ENCODE assay signal across 1 cellular context in the genomic region with DNA sequence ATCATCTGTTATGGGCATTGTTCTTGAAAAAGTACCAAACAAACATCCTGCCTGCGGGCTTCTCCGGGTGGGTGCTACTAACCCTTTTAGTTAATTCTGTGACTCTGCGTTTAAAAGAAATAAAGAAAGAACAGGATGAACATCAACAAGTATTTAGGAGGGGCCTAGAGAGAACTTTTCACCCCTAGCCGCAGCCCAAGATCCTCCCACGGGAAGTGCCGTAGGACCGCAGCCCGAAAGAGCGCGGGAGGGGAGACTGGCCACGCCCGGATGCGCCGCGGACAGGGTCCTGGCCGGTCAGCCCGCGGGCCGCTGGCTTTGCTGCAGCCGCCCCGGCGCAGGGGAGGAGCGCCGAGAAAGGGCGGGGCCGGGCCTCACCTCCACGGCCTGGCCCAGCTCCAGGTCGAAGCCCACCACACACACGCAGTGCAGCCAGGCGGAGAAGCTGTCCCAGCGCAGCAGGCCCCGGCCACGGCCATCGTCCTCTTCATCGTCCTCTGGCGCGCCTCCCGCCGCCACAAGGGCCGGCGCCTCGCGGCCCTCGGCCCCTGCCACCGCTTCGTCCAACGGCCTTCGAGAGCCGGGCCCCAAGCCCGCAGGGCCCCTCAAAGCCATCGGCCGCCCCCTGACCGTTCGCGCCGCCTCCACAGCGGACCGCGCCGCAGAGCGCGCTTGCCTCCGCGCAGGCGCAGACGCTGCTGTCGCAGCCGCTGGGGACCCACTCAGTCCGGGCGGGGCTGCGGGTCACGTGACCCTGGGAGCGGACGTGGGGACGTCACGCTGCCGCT.
TF ChIP-seq lines count a peak whose summit lies in the region.

A gene with protein sequence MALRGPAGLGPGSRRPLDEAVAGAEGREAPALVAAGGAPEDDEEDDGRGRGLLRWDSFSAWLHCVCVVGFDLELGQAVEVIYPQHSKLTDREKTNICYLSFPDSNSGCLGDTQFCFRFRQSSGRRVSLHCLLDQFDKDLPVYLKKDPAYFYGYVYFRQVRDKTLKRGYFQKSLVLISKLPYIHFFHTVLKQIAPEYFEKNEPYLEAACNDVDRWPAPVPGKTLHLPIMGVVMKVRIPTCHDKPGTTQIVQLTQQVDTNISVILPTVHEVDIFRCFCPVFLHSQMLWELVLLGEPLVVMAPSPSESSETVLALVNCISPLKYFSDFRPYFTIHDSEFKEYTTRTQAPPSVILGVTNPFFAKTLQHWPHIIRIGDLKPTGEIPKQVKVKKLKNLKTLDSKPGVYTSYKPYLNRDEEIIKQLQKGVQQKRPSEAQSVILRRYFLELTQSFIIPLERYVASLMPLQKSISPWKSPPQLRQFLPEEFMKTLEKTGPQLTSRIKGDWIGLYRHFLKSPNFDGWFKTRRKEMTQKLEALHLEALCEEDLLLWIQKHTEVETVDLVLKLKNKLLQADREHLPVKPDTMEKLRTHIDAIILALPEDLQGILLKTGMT (minus strand): TSS at position 674 of the 788 bp plus-strand sequence. CDS start 59 bp downstream, at position 615.

TF ChIP-seq in HepG2, 621 proteins besides CTCF, POLR2A, EP300 and RAD21 (continued from another document and continues in another):
- TF ChIP-seq, protein P1, sequence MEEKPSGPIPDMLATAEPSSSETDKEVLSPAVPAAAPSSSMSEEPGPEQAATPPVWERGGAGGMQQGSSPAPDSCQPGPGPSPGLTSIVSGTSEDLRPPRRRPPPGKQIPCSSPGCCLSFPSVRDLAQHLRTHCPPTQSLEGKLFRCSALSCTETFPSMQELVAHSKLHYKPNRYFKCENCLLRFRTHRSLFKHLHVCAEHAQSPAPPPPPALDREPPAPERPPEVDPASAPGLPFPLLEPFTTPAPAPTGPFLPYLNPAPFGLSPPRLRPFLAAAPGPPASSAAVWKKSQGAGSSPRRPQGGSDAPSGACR (CRISPR knock-in tag; IDR thresholded peaks at IDR 0.05), result no peak
- TF ChIP-seq ZNF772 (CRISPR knock-in tag; IDR thresholded peaks at IDR 0.05), result peak; percentile 83; the same call in 1 of the 2 replicates
- TF ChIP-seq ZNF251 (CRISPR knock-in tag; IDR thresholded peaks at IDR 0.05), result 0 out of 2 replicates have a peak, but pooled peaks have one; percentile 42
- no peak for TF ChIP-seq FOXP1 (IDR thresholded peaks at IDR 0.05)
- TF ChIP-seq FOXP1 (CRISPR knock-in tag; IDR thresholded peaks at IDR 0.05), result no peak
- TF ChIP-seq, protein P2, sequence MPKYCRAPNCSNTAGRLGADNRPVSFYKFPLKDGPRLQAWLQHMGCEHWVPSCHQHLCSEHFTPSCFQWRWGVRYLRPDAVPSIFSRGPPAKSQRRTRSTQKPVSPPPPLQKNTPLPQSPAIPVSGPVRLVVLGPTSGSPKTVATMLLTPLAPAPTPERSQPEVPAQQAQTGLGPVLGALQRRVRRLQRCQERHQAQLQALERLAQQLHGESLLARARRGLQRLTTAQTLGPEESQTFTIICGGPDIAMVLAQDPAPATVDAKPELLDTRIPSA (CRISPR knock-in tag; IDR thresholded peaks at IDR 0.05; ENCODE audit: borderline replicate concordance), result no peak
- TF ChIP-seq, protein P3, sequence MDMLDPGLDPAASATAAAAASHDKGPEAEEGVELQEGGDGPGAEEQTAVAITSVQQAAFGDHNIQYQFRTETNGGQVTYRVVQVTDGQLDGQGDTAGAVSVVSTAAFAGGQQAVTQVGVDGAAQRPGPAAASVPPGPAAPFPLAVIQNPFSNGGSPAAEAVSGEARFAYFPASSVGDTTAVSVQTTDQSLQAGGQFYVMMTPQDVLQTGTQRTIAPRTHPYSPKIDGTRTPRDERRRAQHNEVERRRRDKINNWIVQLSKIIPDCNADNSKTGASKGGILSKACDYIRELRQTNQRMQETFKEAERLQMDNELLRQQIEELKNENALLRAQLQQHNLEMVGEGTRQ (IDR thresholded peaks at IDR 0.05; ENCODE audit: low read depth, low read length), result peak; percentile 98
- TF ChIP-seq, protein P3 (CRISPR knock-in tag; IDR thresholded peaks at IDR 0.05; ENCODE audit: borderline replicate concordance), result peak; percentile 93
- TF ChIP-seq, protein P4, sequence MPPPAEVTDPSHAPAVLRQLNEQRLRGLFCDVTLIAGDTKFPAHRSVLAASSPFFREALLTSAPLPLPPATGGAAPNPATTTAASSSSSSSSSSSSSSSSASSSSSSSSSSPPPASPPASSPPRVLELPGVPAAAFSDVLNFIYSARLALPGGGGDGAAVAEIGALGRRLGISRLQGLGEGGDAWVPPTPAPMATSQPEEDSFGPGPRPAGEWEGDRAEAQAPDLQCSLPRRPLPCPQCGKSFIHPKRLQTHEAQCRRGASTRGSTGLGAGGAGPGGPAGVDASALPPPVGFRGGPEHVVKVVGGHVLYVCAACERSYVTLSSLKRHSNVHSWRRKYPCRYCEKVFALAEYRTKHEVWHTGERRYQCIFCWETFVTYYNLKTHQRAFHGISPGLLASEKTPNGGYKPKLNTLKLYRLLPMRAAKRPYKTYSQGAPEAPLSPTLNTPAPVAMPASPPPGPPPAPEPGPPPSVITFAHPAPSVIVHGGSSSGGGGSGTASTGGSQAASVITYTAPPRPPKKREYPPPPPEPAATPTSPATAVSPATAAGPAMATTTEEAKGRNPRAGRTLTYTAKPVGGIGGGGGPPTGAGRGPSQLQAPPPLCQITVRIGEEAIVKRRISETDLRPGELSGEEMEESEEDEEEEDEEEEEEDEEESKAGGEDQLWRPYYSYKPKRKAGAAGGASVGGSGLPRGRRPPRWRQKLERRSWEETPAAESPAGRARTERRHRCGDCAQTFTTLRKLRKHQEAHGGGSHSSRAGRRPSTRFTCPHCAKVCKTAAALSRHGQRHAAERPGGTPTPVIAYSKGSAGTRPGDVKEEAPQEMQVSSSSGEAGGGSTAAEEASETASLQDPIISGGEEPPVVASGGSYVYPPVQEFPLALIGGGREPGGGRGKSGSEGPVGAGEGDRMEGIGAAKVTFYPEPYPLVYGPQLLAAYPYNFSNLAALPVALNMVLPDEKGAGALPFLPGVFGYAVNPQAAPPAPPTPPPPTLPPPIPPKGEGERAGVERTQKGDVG (CRISPR knock-in tag; IDR thresholded peaks at IDR 0.05; ENCODE audit: borderline replicate concordance), result no peak
- TF ChIP-seq RARG (CRISPR knock-in tag; IDR thresholded peaks at IDR 0.05; ENCODE audit: low read depth), result 0 out of 2 replicates have a peak, but pooled peaks have one; percentile 58
- TF ChIP-seq, protein P5, sequence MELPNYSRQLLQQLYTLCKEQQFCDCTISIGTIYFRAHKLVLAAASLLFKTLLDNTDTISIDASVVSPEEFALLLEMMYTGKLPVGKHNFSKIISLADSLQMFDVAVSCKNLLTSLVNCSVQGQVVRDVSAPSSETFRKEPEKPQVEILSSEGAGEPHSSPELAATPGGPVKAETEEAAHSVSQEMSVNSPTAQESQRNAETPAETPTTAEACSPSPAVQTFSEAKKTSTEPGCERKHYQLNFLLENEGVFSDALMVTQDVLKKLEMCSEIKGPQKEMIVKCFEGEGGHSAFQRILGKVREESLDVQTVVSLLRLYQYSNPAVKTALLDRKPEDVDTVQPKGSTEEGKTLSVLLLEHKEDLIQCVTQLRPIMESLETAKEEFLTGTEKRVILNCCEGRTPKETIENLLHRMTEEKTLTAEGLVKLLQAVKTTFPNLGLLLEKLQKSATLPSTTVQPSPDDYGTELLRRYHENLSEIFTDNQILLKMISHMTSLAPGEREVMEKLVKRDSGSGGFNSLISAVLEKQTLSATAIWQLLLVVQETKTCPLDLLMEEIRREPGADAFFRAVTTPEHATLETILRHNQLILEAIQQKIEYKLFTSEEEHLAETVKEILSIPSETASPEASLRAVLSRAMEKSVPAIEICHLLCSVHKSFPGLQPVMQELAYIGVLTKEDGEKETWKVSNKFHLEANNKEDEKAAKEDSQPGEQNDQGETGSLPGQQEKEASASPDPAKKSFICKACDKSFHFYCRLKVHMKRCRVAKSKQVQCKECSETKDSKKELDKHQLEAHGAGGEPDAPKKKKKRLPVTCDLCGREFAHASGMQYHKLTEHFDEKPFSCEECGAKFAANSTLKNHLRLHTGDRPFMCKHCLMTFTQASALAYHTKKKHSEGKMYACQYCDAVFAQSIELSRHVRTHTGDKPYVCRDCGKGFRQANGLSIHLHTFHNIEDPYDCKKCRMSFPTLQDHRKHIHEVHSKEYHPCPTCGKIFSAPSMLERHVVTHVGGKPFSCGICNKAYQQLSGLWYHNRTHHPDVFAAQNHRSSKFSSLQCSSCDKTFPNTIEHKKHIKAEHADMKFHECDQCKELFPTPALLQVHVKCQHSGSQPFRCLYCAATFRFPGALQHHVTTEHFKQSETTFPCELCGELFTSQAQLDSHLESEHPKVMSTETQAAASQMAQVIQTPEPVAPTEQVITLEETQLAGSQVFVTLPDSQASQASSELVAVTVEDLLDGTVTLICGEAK (IDR thresholded peaks at IDR 0.05), result no peak
- TF ChIP-seq, protein P5 (CRISPR knock-in tag; IDR thresholded peaks at IDR 0.05), result peak; percentile 87
- TF ChIP-seq ZNF569 (CRISPR knock-in tag; IDR thresholded peaks at IDR 0.05; ENCODE audit: borderline replicate concordance), result no peak
- peak; percentile 62 for TF ChIP-seq YY1 (IDR thresholded peaks at IDR 0.05; ENCODE audit: insufficient read depth, insufficient replicate concordance, low read depth, low read length)
- no peak for TF ChIP-seq NFE2L1 (CRISPR knock-in tag; IDR thresholded peaks at IDR 0.05; ENCODE audit: borderline replicate concordance)
- TF ChIP-seq NONO (IDR thresholded peaks at IDR 0.05), result no peak
- TF ChIP-seq NONO (CRISPR knock-in tag; conservative IDR thresholded peaks at IDR 0.05), result peak; percentile 96
- peak; percentile 74 for TF ChIP-seq THAP11 (CRISPR knock-in tag; IDR thresholded peaks at IDR 0.05)
- TF ChIP-seq ZNF44 (CRISPR knock-in tag; IDR thresholded peaks at IDR 0.05), result peak; percentile 54; the same call in 1 of the 2 replicates
- no peak for TF ChIP-seq SCMH1 (CRISPR knock-in tag; IDR thresholded peaks at IDR 0.05; ENCODE audit: borderline replicate concordance)
- TF ChIP-seq ATM (IDR thresholded peaks at IDR 0.05; ENCODE audit: borderline replicate concordance), result no peak
- TF ChIP-seq ZEB1 (IDR thresholded peaks at IDR 0.05; ENCODE audit: insufficient replicate concordance, low read depth), result no peak
- 0 out of 2 replicates have a peak, but pooled peaks have one; percentile 81 for TF ChIP-seq ZSCAN20 (CRISPR knock-in tag; IDR thresholded peaks at IDR 0.05; ENCODE audit: borderline replicate concordance)
- TF ChIP-seq, protein P6, sequence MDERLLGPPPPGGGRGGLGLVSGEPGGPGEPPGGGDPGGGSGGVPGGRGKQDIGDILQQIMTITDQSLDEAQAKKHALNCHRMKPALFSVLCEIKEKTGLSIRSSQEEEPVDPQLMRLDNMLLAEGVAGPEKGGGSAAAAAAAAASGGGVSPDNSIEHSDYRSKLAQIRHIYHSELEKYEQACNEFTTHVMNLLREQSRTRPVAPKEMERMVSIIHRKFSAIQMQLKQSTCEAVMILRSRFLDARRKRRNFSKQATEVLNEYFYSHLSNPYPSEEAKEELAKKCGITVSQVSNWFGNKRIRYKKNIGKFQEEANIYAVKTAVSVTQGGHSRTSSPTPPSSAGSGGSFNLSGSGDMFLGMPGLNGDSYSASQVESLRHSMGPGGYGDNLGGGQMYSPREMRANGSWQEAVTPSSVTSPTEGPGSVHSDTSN (CRISPR knock-in tag; IDR thresholded peaks at IDR 0.05), result no peak
- TF ChIP-seq HOXA3 (CRISPR knock-in tag; IDR thresholded peaks at IDR 0.05), result peak; percentile 72
- TF ChIP-seq NCOA2 (CRISPR knock-in tag; IDR thresholded peaks at IDR 0.05), result no peak
- TF ChIP-seq, protein P7, sequence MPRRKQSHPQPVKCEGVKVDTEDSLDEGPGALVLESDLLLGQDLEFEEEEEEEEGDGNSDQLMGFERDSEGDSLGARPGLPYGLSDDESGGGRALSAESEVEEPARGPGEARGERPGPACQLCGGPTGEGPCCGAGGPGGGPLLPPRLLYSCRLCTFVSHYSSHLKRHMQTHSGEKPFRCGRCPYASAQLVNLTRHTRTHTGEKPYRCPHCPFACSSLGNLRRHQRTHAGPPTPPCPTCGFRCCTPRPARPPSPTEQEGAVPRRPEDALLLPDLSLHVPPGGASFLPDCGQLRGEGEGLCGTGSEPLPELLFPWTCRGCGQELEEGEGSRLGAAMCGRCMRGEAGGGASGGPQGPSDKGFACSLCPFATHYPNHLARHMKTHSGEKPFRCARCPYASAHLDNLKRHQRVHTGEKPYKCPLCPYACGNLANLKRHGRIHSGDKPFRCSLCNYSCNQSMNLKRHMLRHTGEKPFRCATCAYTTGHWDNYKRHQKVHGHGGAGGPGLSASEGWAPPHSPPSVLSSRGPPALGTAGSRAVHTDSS (CRISPR knock-in tag; conservative IDR thresholded peaks at IDR 0.05), result no peak
- TF ChIP-seq EEA1 (CRISPR knock-in tag; IDR thresholded peaks at IDR 0.05; ENCODE audit: borderline replicate concordance), result peak; percentile 86; the same call in 1 of the 2 replicates
- peak; percentile 49; the same call in 1 of the 2 replicates for TF ChIP-seq ETV5 (CRISPR knock-in tag; IDR thresholded peaks at IDR 0.05; ENCODE audit: borderline replicate concordance)
- no peak for TF ChIP-seq SYNCRIP (IDR thresholded peaks at IDR 0.05; ENCODE audit: insufficient read depth, low read depth, low read length)
